Comparison of ENCODE assay signal across 8 cellular contexts in genomic region chr17:29292992-29293889, GRCh38. TPM values are rescaled to one million over a fixed set of nuclear protein-coding genes. Genes with fewer than 3 reads are reported as not detected.
DNase-seq lines count a peak whose midpoint lies in the region; ATAC-seq and TF ChIP-seq lines count a peak whose summit lies in the region.

No MANE protein-coding gene starts in this region.

- DNase-seq in AG04449 (ENCODE audit: low read depth, low spot score) (no peak), Kasumi-1 (lab: John Stamatoyannopoulos, UW) (peak; percentile 41 to 44), T-helper 17 cell (peak; percentile 24 to 52 (median 49)), ascending aorta (ENCODE audit: low spot score in 2 of 2) (peak; percentile 15 to 82), hepatocyte (ENCODE audit: low spot score) (peak; percentile 83), retina (peak; percentile 82)

- intact Hi-C loops in ascending aorta (cut with DNase I), result loop anchor here (1.0 to 10.0 kb wide), 3 partner anchors 36 to 102 kb away; partner anchors contain the start of gene TAOK1

- peak overlapping the region; percentile 18 for H2AFZ ChIP-seq in hepatocyte

- no peak for TF ChIP-seq CTCF in AG04449 (IDR thresholded peaks at IDR 0.05; ENCODE audit: insufficient read depth, low read length, missing control alignments)
- no peak for TF ChIP-seq CTCF in ascending aorta (IDR thresholded peaks at IDR 0.05)
- no peak for TF ChIP-seq CTCF in hepatocyte (IDR thresholded peaks at IDR 0.05; ENCODE audit: poor library complexity)

- CTCF ChIA-PET in AG04449 (lab: Yijun Ruan, JAX), result interaction anchor here (0.8 to 6.6 kb wide), 9 partner anchors 14 to 323 kb away, joined by 3 to 62 read pairs (median 4); partner anchors contain the start of gene MYO18A

- WGBS in hepatocyte (ENCODE audit: low lambda C conversion rate, missing lambda C conversion rate), result 3% methylated on average over 43 of the region's 54 CpGs

- POLR2A ChIA-PET in AG04449 (lab: Yijun Ruan, JAX), result interaction anchor here (0.6 to 2.3 kb wide), 21 partner anchors 8 to 1133 kb away, joined by 3 to 12 read pairs (median 4); partner anchors contain the start of genes MYO18A and TAOK1

- H3K4me2 ChIP-seq in hepatocyte, result peak overlapping the region; percentile 90

- ATAC-seq in GM18907 (IDR thresholded peaks at IDR 0.05; ENCODE audit: unreplicated experiment), result peak; percentile 23
- peak; percentile 44 for ATAC-seq in T-helper 17 cell
- no peak for ATAC-seq in GM21737 (IDR thresholded peaks at IDR 0.05; ENCODE audit: unreplicated experiment)

- no peaks in the 10 kb centered on the region for H3K9me3 ChIP-seq in T-helper 17 cell (ENCODE audit: control insufficient read depth, low read length, poor library complexity, severe bottlenecking)
- no peaks in the 10 kb centered on the region for H3K9me3 ChIP-seq in ascending aorta
- H3K9me3 ChIP-seq in hepatocyte (ENCODE audit: low read depth), result no peaks in the 10 kb centered on the region

- H3K27ac Mint-ChIP-seq in T-helper 17 cell, result peak overlapping the region; percentile 98

- H3K27ac ChIP-seq in ascending aorta (peak overlapping the region; percentile 95 to 96), hepatocyte (peak overlapping the region; percentile 100)

- H3K9me2 ChIP-seq in hepatocyte (replicated peaks; ENCODE audit: insufficient read depth), result no peaks in the 10 kb centered on the region

- H3K27me3 Mint-ChIP-seq in T-helper 17 cell, result no peaks in the 10 kb centered on the region

- H3K4me3 Mint-ChIP-seq in T-helper 17 cell, result peak overlapping the region; percentile 100

- H3K27me3 ChIP-seq in ascending aorta (no peaks in the 10 kb centered on the region), hepatocyte (no peaks in the 10 kb centered on the region)

- peaks cover 37% of the 10 kb centered on the region for H3K4me1 Mint-ChIP-seq in T-helper 17 cell

- H4K20me1 ChIP-seq in hepatocyte (ENCODE audit: insufficient read depth, poor library complexity, severe bottlenecking), result peaks cover 40% of the 10 kb centered on the region

- H3K36me3 ChIP-seq in ascending aorta (peaks cover 3 to 12% of the 10 kb centered on the region in 2 donors), hepatocyte (replicated peaks; ENCODE audit: insufficient read depth, low read depth) (no peaks in the 10 kb centered on the region)

- H3K79me2 ChIP-seq in hepatocyte, result peaks cover 51% of the 10 kb centered on the region

- H3K4me3 ChIP-seq in AG04449 (ENCODE audit: low read depth, low read length), result peak overlapping the region; percentile 99
- peak overlapping the region; percentile 82 to 89 for H3K4me3 ChIP-seq in ascending aorta
- peak overlapping the region; percentile 76 for H3K4me3 ChIP-seq in hepatocyte

- H3K36me3 Mint-ChIP-seq in T-helper 17 cell (ENCODE audit: low read depth), result peaks cover 3% of the 10 kb centered on the region

- H3K4me1 ChIP-seq in ascending aorta, result peaks cover 9 to 21% of the 10 kb centered on the region in 2 donors
- peaks cover 19% of the 10 kb centered on the region for H3K4me1 ChIP-seq in hepatocyte (ENCODE audit: insufficient read depth)

RNA-seq across cellular contexts. Expression of gene NUFIP2, which starts 0.7 kb away (rescaled TPM):
- total RNA-seq in T-helper 17 cell (10 to 100 TPM; 70.0 to 76.8 TPM), ascending aorta (11.0 TPM), hepatocyte (41.9 and 47.8 TPM in 2 replicates)
- polyA plus RNA-seq in hepatocyte, result 8.4 and 8.9 TPM in 2 replicates

RNA-seq across cellular contexts. Expression of gene CRYBA1, which starts 46.6 kb away (rescaled TPM):
- not detected for total RNA-seq in T-helper 17 cell
- not detected for total RNA-seq in ascending aorta
- not detected in 2 replicates for total RNA-seq in hepatocyte
- not detected in 2 replicates for polyA plus RNA-seq in hepatocyte
